In genomic region chr4:24686866-24687672, GRCh38 we compare ENCODE assay signal across 8 cellular contexts.
DNase-seq lines count a peak whose midpoint lies in the region; ATAC-seq and TF ChIP-seq lines count a peak whose summit lies in the region.

No MANE protein-coding gene starts in this region.

- intact Hi-C loops in testis (cut with DNase I; ENCODE audit: low total_unique reads): no loop called here

- no peaks in the 10 kb centered on the region for H3K27me3 ChIP-seq in testis

- H3K36me3 ChIP-seq in testis (ENCODE audit: low read depth, missing control alignments): no peaks in the 10 kb centered on the region

- peaks cover 3% of the 10 kb centered on the region for H3K27me3 Mint-ChIP-seq in activated naive CD4-positive, alpha-beta T cell treated with anti-CD3 and anti-CD28 coated beads, Interleukin-2, amount 10 ng/mL, durations not matched to agents 7 days and 5 days
- H3K27me3 Mint-ChIP-seq in glutamatergic neuron (ENCODE audit: unreplicated experiment): no peaks in the 10 kb centered on the region

- ATAC-seq in GM21367 (IDR thresholded peaks at IDR 0.05; ENCODE audit: unreplicated experiment) (no peak), GM19395 (IDR thresholded peaks at IDR 0.05; ENCODE audit: unreplicated experiment) (no peak)

- no peaks in the 10 kb centered on the region for H3K9me3 ChIP-seq in testis

- peak; percentile 72 for TF ChIP-seq CTCF in glutamatergic neuron (IDR thresholded peaks at IDR 0.05; ENCODE audit: partially characterized antibody, unreplicated experiment)
- TF ChIP-seq CTCF in testis (IDR thresholded peaks at IDR 0.05): peak in 2 of 3 experiments; percentile 52 to 53

- no peak overlapping the region for H3K4me3 Mint-ChIP-seq in activated naive CD4-positive, alpha-beta T cell treated with anti-CD3 and anti-CD28 coated beads, Interleukin-2, amount 10 ng/mL, durations not matched to agents 7 days and 5 days
- H3K4me3 Mint-ChIP-seq in glutamatergic neuron (ENCODE audit: unreplicated experiment): no peak overlapping the region

- no peaks in the 10 kb centered on the region for H3K36me3 Mint-ChIP-seq in activated naive CD4-positive, alpha-beta T cell treated with anti-CD3 and anti-CD28 coated beads, Interleukin-2, amount 10 ng/mL, durations not matched to agents 7 days and 5 days
- no peaks in the 10 kb centered on the region for H3K36me3 Mint-ChIP-seq in glutamatergic neuron (ENCODE audit: unreplicated experiment)

- DNase-seq in activated naive CD4-positive, alpha-beta T cell treated with anti-CD3 and anti-CD28 coated beads, Interleukin-2, amount 10 ng/mL, durations not matched to agents 7 days and 5 days: peak; percentile 25
- DNase-seq in activated naive CD4-positive, alpha-beta T cell treated with anti-CD3 and anti-CD28 coated beads, Interleukin-2, amount 50 U/mL, for 16 hours: no peak
- DNase-seq in RKO (ENCODE audit: low spot score) (peak; percentile 3), glutamatergic neuron (peak; percentile 52), testis (peak; percentile 62), NCI-H1048 (lab: John Stamatoyannopoulos, UW) (no peak)

- no peaks in the 10 kb centered on the region for H3K4me1 Mint-ChIP-seq in activated naive CD4-positive, alpha-beta T cell treated with anti-CD3 and anti-CD28 coated beads, Interleukin-2, amount 10 ng/mL, durations not matched to agents 7 days and 5 days
- no peaks in the 10 kb centered on the region for H3K4me1 Mint-ChIP-seq in glutamatergic neuron (ENCODE audit: low read depth, unreplicated experiment)

- TF ChIP-seq POLR2A in testis (IDR thresholded peaks at IDR 0.05): no peak

- no peak overlapping the region for H3K4me3 ChIP-seq in testis

- WGBS in testis, 2 donors: 42 to 47% methylated on average over 13 of the region's 13 CpGs

- CTCF ChIA-PET in activated naive CD4-positive, alpha-beta T cell treated with anti-CD3 and anti-CD28 coated beads, Interleukin-2, amount 10 ng/mL, durations not matched to agents 7 days and 5 days (lab: Charles Lee): interaction anchor here (1.5 kb wide), 1 partner anchor 198 kb away, joined by 5 read pairs; no protein-coding TSS in a partner anchor

- H3K9me3 Mint-ChIP-seq in activated naive CD4-positive, alpha-beta T cell treated with anti-CD3 and anti-CD28 coated beads, Interleukin-2, amount 10 ng/mL, durations not matched to agents 7 days and 5 days: no peaks in the 10 kb centered on the region
- H3K9me3 Mint-ChIP-seq in glutamatergic neuron (ENCODE audit: unreplicated experiment): peaks cover 2% of the 10 kb centered on the region

- H3K27ac ChIP-seq in testis: no peak overlapping the region

- no peak overlapping the region for H3K27ac Mint-ChIP-seq in activated naive CD4-positive, alpha-beta T cell treated with anti-CD3 and anti-CD28 coated beads, Interleukin-2, amount 10 ng/mL, durations not matched to agents 7 days and 5 days
- H3K27ac Mint-ChIP-seq in glutamatergic neuron (ENCODE audit: unreplicated experiment): no peak overlapping the region

- no peaks in the 10 kb centered on the region for H3K4me1 ChIP-seq in testis

Comparison
In these comparisons a context has a peak if more than half of its experiments do, and no peak if none do; other contexts are left out.
1. DNase-seq: peak in activated naive CD4-positive, alpha-beta T cell treated with anti-CD3 and anti-CD28 coated beads, Interleukin-2, amount 10 ng/mL, durations not matched to agents 7 days and 5 days (single experiment), RKO (single experiment), glutamatergic neuron (single experiment) and testis (single experiment); none in activated naive CD4-positive, alpha-beta T cell treated with anti-CD3 and anti-CD28 coated beads, Interleukin-2, amount 50 U/mL, for 16 hours (single experiment) and NCI-H1048 (single experiment).